Comparison of ENCODE assay signal across 8 cellular contexts in the genomic region with DNA sequence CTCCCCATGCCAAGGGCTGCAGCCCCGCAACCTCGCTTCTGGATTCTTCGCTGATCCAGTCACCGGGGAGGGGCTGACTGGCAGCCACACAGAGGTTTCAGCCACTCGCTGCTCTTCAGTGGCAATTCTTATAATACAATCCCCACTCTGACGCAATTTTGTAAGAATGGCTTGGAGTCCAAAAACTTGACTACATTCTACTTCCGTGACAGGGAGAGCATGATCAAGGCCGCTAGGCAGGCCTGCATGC. TPM values are rescaled to one million over a fixed set of nuclear protein-coding genes. Genes with fewer than 3 reads are reported as not detected.
DNase-seq lines count a peak whose midpoint lies in the region; ATAC-seq and TF ChIP-seq lines count a peak whose summit lies in the region.

No MANE protein-coding gene starts in this region.

- H3K9ac ChIP-seq in adipocyte (ENCODE audit: low read length) (peak overlapping the region; percentile 98), iPS-20b (ENCODE audit: low read depth, low read length) (peak overlapping the region; percentile 51; the same call in 1 of the 2 replicates)

- H3K27me3 ChIP-seq in adipocyte (replicated peaks; ENCODE audit: control insufficient read depth, insufficient read depth, low read length) (no peaks in the 10 kb centered on the region), iPS-20b (ENCODE audit: insufficient read depth, low read length) (no peaks in the 10 kb centered on the region), stomach (no peaks in the 10 kb centered on the region)

- ATAC-seq in GM18511 (IDR thresholded peaks at IDR 0.05; ENCODE audit: unreplicated experiment): no peak

- H3K4me3 ChIP-seq in HFF-Myc (replicated peaks; ENCODE audit: low read depth, low read length) (peak overlapping the region; percentile 46), adipocyte (ENCODE audit: low read length) (peak overlapping the region; percentile 90), iPS-20b (ENCODE audit: low read length) (peak overlapping the region; percentile 83), stomach (peak overlapping the region; percentile 48 to 61 (median 54))

- intact Hi-C loops in stomach (cut with DNase I; ENCODE audit: low total_unique reads): no loop called here

- H3K9me3 ChIP-seq in adipocyte (ENCODE audit: control insufficient read depth, low read length) (no peaks in the 10 kb centered on the region), iPS-20b (ENCODE audit: insufficient read depth, low read depth, low read length) (no peaks in the 10 kb centered on the region), stomach (no peaks in the 10 kb centered on the region)

- DNase-seq in HFF-Myc (ENCODE audit: extremely low read depth, low read depth) (no peak), adipocyte (ENCODE audit: low read depth) (peak; percentile 97), stomach (no peak), DMS79 treated with DMSO at 0.1 percent for 48 hours (lab: John Stamatoyannopoulos, UW) (no peak), MV-4-11 (lab: John Stamatoyannopoulos, UW) (no peak), retina (no peak)

- TF ChIP-seq EP300 in stomach (IDR thresholded peaks at IDR 0.05): no peak

- H3K4me1 ChIP-seq in adipocyte (ENCODE audit: control insufficient read depth, insufficient read depth, low read length) (peaks cover 49% of the 10 kb centered on the region), iPS-20b (ENCODE audit: insufficient read depth, low read length) (no peaks in the 10 kb centered on the region), stomach (peaks cover 42 to 71% (median 57%) of the 10 kb centered on the region in 4 donors)

- WGBS in stomach, 5 donors: 5 to 14% (median 12%) methylated on average over 3 to 8 of the region's 8 CpGs

- no peak for TF ChIP-seq POLR2A in stomach (IDR thresholded peaks at IDR 0.05)

- TF ChIP-seq CTCF in HFF-Myc (IDR thresholded peaks at IDR 0.05; ENCODE audit: low read depth, low read length, missing control alignments) (no peak), stomach (IDR thresholded peaks at IDR 0.05) (no peak)

- H3K36me3 ChIP-seq in adipocyte (ENCODE audit: control insufficient read depth, insufficient read depth, low read length, severe bottlenecking) (peaks cover 17% of the 10 kb centered on the region), iPS-20b (ENCODE audit: insufficient read depth, low read depth, low read length) (peaks cover 11% of the 10 kb centered on the region; the same call in 1 of the 2 replicates), stomach (peaks cover 11 to 38% (median 30%) of the 10 kb centered on the region in 4 donors)

- no peak overlapping the region for H3K27ac ChIP-seq in iPS-20b (ENCODE audit: low read length)
- H3K27ac ChIP-seq in stomach: peak overlapping the region; percentile 86 to 97 (median 95)

RNA-seq across cellular contexts. Expression of a gene that starts 14.9 kb away (rescaled TPM):
- 100 to 1,000 TPM in 1 of 5 donors, 10 to 100 TPM in 4; 12.6 to 285 (median 22.3) TPM for total RNA-seq in stomach
- polyA plus RNA-seq in stomach: 1 to 10 TPM; 6.7 to 9.9 (median 8.1) TPM

RNA-seq across cellular contexts. Expression of a gene that starts 44.8 kb away (rescaled TPM):
- total RNA-seq in stomach: 100 to 1,000 TPM in 1 of 5 donors, 10 to 100 TPM in 4; 25.0 to 509 (median 38.5) TPM
- polyA plus RNA-seq in stomach: 10 to 100 TPM in 1 of 3 donors, 1 to 10 TPM in 2; 3.8 to 13.8 (median 5.9) TPM
